ENCODE assay signal across 9 cellular contexts in genomic region chr14:50363734-50364113, GRCh38. TPM values are rescaled to one million over a fixed set of nuclear protein-coding genes. Genes with fewer than 3 reads are reported as not detected.
DNase-seq lines count a peak whose midpoint lies in the region; ATAC-seq, FAIRE-seq and TF ChIP-seq lines count a peak whose summit lies in the region.
"Had no signal": no experiment of that assay in that cellular context is flagged by ENCODE, and none has a peak within 500 bp of the region (broad histone marks: within the 10 kb centered on the region; RNA-seq: fewer than 3 reads in every experiment).

No MANE protein-coding gene starts in this region.

- no peak for DNase-seq in A549 (ENCODE audit: low read depth in 1 of 2, low spot score in 1 of 2)
- peak in 1 of 3 donors; percentile 12 for DNase-seq in T-helper 17 cell
- DNase-seq in endothelial cell (ENCODE audit: low spot score), result no peak
- DNase-seq in sciatic nerve (ENCODE audit: low spot score), result no peak
- no peak for DNase-seq in H7
- no peak for DNase-seq in LoVo (ENCODE audit: low spot score)

- POLR2A ChIA-PET in A549 (lab: Yijun Ruan, JAX), result no interaction called here

- peaks cover 30% of the 10 kb centered on the region for H3K4me1 Mint-ChIP-seq in T-helper 17 cell
- peaks cover 20% of the 10 kb centered on the region for H3K4me1 Mint-ChIP-seq in endothelial cell (ENCODE audit: unreplicated experiment)

- H3K4me3 Mint-ChIP-seq in T-helper 17 cell (peak overlapping the region; percentile 92), endothelial cell (ENCODE audit: unreplicated experiment) (peak overlapping the region; percentile 71)

- H3K27me3 Mint-ChIP-seq in T-helper 17 cell, result no peaks in the 10 kb centered on the region
- peaks cover 7% of the 10 kb centered on the region for H3K27me3 Mint-ChIP-seq in endothelial cell (ENCODE audit: unreplicated experiment)

- TF ChIP-seq CTCF in A549 (IDR thresholded peaks at IDR 0.05) (no peak), endothelial cell (IDR thresholded peaks at IDR 0.05; ENCODE audit: unreplicated experiment) (no peak)

- no peak for FAIRE-seq in A549 (lab: Jason Lieb, UNC)
- FAIRE-seq: endometrium had no signal

- peaks cover 6% of the 10 kb centered on the region for H3K36me3 Mint-ChIP-seq in T-helper 17 cell (ENCODE audit: low read depth)
- H3K36me3 Mint-ChIP-seq in endothelial cell (ENCODE audit: low read depth, unreplicated experiment), result peaks cover 16% of the 10 kb centered on the region

- CTCF ChIA-PET in A549 (lab: Yijun Ruan, JAX), result no interaction called here

- no peaks in the 10 kb centered on the region for H3K36me3 ChIP-seq in H7 (replicated peaks; ENCODE audit: control insufficient read depth, insufficient read depth, low read length)

- H3K4me1 ChIP-seq in A549, result peaks cover 17% of the 10 kb centered on the region

- H3K4me3 ChIP-seq in A549 (no peak overlapping the region), H7 (ENCODE audit: insufficient read depth, low read depth, low read length) (no peak overlapping the region)

- no peak for TF ChIP-seq RAD21 in A549 (conservative IDR thresholded peaks at IDR 0.05 in 1 of 2, IDR thresholded peaks at IDR 0.05 in 1 of 2)

- peak overlapping the region; percentile 83 for H3K27ac Mint-ChIP-seq in T-helper 17 cell
- H3K27ac Mint-ChIP-seq in endothelial cell (ENCODE audit: unreplicated experiment), result peak overlapping the region; percentile 58

- H3K4me2 ChIP-seq in A549, result peak overlapping the region; percentile 24; the same call in 2 of the 3 replicates

- ATAC-seq in A549 (peak in 1 of 2 experiments; percentile 43; a peak in 2 of 6 replicates), GM19023 (IDR thresholded peaks at IDR 0.05; ENCODE audit: unreplicated experiment) (peak; percentile 96), HG03103 (IDR thresholded peaks at IDR 0.05; ENCODE audit: low read depth, unreplicated experiment) (peak; percentile 90), T-helper 17 cell (peak; percentile 97), sciatic nerve (peak; percentile 74)

- TF ChIP-seq EP300 in A549 (IDR thresholded peaks at IDR 0.05), result no peak

- H3K9me3 ChIP-seq in A549 (no peaks in the 10 kb centered on the region), T-helper 17 cell (ENCODE audit: control insufficient read depth, low read length, poor library complexity, severe bottlenecking) (no peaks in the 10 kb centered on the region)

- intact Hi-C loops in sciatic nerve (cut with DNase I), result no loop called here

- no peaks in the 10 kb centered on the region for H3K9me3 Mint-ChIP-seq in endothelial cell (ENCODE audit: unreplicated experiment)

- 0 out of 6 replicates have a peak overlapping the region, but pooled peaks of 1 of the 2 experiments have one; percentile 11 for H3K27ac ChIP-seq in A549

- TF ChIP-seq POLR2A in A549 (IDR thresholded peaks at IDR 0.05; ENCODE audit: low read length), result no peak

- no peaks in the 10 kb centered on the region for H3K27me3 ChIP-seq in H7 (ENCODE audit: control insufficient read depth, insufficient read depth, low read length)

- 63% methylated on average over 3 of the region's 3 CpGs for WGBS in A549 (ENCODE audit: missing lambda C conversion rate)

TF ChIP-seq in A549, 52 proteins besides CTCF, POLR2A, EP300 and RAD21:
- TF ChIP-seq HES2 (IDR thresholded peaks at IDR 0.05), result no peak
- TF ChIP-seq E2F6 (IDR thresholded peaks at IDR 0.05; ENCODE audit: borderline replicate concordance, low read depth), result no peak
- no peak for TF ChIP-seq HMGXB4 (CRISPR knock-in tag; IDR thresholded peaks at IDR 0.05; ENCODE audit: borderline replicate concordance)
- no peak for TF ChIP-seq ZSCAN20 (CRISPR knock-in tag; IDR thresholded peaks at IDR 0.05)
- TF ChIP-seq RCOR1 (IDR thresholded peaks at IDR 0.05; ENCODE audit: low read depth, low read length), result no peak
- no peak for TF ChIP-seq FOSB (CRISPR knock-in tag; IDR thresholded peaks at IDR 0.05)
- TF ChIP-seq CHD4 (IDR thresholded peaks at IDR 0.05; ENCODE audit: borderline replicate concordance), result no peak
- TF ChIP-seq REST (IDR thresholded peaks at IDR 0.05), result no peak
- no peak for TF ChIP-seq KDM1A (IDR thresholded peaks at IDR 0.05; ENCODE audit: low read depth)
- no peak for TF ChIP-seq CBX8 (IDR thresholded peaks at IDR 0.05)

RNA-seq across cellular contexts. Expression of gene CDKL1, which starts 33.0 kb away (rescaled TPM):
- polyA plus RNA-seq in A549 (2011; rRNA removed) (5.5 and 10.2 TPM in 2 replicates), A549 (2017; fragmentation: RNase III; extraction: RNeasy Plus Mini Kit Qiagen cat#74134 plus additional on column Dnase treatment) (4.5 to 11.0 TPM (median 7.9 TPM) in 3 replicates)
- 1.4 and 1.9 TPM in 2 replicates for polyA plus RNA-seq in A549 (2012; cell fraction: cytosol; rRNA removed)
- polyA plus RNA-seq in A549 (2012; cell fraction: nucleus; rRNA removed), result 0.56 and 0.93 TPM in 2 replicates
- 9.4 and 13.2 TPM in 2 replicates for polyA minus RNA-seq in A549 (2011; rRNA and poly(A)+ RNA removed)
- total RNA-seq in T-helper 17 cell (1 to 10 TPM; 5.1 to 10.0 TPM), endothelial cell (ENCODE audit: unreplicated experiment) (19.0 TPM), sciatic nerve (15.8 TPM)
- total RNA-seq in H7 (2014; rRNA removed; shearing (Covaris generic)), result 5.8 and 16.4 TPM in 2 replicates

RNA-seq across cellular contexts. Expression of gene DMAC2L, which starts 51.6 kb away (rescaled TPM):
- polyA plus RNA-seq in A549 (2011; rRNA removed), result 15.2 and 24.6 TPM in 2 replicates
- polyA plus RNA-seq in A549 (2012; cell fraction: cytosol; rRNA removed), result 17.2 and 18.1 TPM in 2 replicates
- polyA plus RNA-seq in A549 (2012; cell fraction: nucleus; rRNA removed), result 7.6 and 8.9 TPM in 2 replicates
- polyA plus RNA-seq in A549 (2017; fragmentation: RNase III; extraction: RNeasy Plus Mini Kit Qiagen cat#74134 plus additional on column Dnase treatment), result 10.0 to 15.2 TPM (median 14.0 TPM) in 3 replicates
- polyA minus RNA-seq in A549 (2011; rRNA and poly(A)+ RNA removed), result 15.1 and 16.5 TPM in 2 replicates
- 10 to 100 TPM; 12.0 to 16.1 TPM for total RNA-seq in T-helper 17 cell
- 14.1 TPM for total RNA-seq in endothelial cell (ENCODE audit: unreplicated experiment)
- 22.2 TPM for total RNA-seq in sciatic nerve
- 8.0 and 8.2 TPM in 2 replicates for total RNA-seq in H7 (2014; rRNA removed; shearing (Covaris generic))

RNA-seq across cellular contexts. Expression of gene L2HGDH, which starts 51.7 kb away (rescaled TPM):
- polyA plus RNA-seq in A549 (2011; rRNA removed) (12.6 and 14.5 TPM in 2 replicates), A549 (2017; fragmentation: RNase III; extraction: RNeasy Plus Mini Kit Qiagen cat#74134 plus additional on column Dnase treatment) (17.4 to 18.1 TPM (median 18.0 TPM) in 3 replicates)
- polyA plus RNA-seq in A549 (2012; cell fraction: cytosol; rRNA removed), result 10.2 and 11.8 TPM in 2 replicates
- polyA plus RNA-seq in A549 (2012; cell fraction: nucleus; rRNA removed), result 4.8 and 6.6 TPM in 2 replicates
- polyA minus RNA-seq in A549 (2011; rRNA and poly(A)+ RNA removed), result 7.5 and 8.1 TPM in 2 replicates
- total RNA-seq in T-helper 17 cell (1 to 10 TPM; 1.8 to 4.1 TPM), endothelial cell (ENCODE audit: unreplicated experiment) (7.6 TPM), sciatic nerve (4.6 TPM)
- 17.4 and 18.2 TPM in 2 replicates for total RNA-seq in H7 (2014; rRNA removed; shearing (Covaris generic))
